ENCODE assay signal across 18 cellular contexts in the genomic region with DNA sequence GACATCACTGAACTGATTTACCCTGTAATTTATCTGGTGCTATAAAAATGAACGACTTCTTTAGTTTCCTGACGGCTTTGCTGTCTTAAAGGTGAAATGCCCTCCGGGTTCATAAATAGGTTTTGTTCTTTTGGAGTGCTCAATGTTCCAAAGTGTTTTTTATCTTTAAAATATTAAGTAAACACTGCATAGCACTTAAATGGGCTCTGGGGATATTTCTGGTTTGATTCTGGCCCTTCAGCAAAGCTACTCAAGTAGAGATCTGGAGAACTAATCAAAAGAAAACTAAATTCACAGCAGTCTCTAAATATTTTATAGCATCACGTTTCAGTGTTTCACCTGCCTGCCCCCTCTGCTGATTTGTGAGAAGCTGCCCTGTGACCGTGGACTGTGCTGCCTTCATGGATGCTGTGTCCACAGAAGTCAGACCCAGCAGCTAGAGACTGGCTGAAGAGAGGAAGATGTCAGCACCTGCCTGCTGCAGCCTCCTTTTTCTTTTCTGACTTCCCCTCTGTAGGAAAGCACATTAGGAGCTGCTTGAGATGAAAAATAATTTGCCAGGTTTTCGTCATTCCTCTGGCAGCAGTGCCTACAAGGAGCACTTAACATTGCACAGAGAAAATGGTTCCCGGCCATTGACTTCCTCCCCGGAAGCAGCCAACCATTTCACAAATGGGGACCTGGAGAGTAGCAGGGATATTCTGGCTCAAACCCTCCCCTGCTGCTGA.
A peak's percentile ranks its signal among the peaks of the same experiment; 100 is the strongest.
DNase-seq lines count a peak whose midpoint lies in the region; ATAC-seq and TF ChIP-seq lines count a peak whose summit lies in the region.
"Had no signal": no experiment of that assay in that cellular context is flagged by ENCODE, and none has a peak within 500 bp of the region (broad histone marks: within the 10 kb centered on the region; RNA-seq: fewer than 3 reads in every experiment).

No MANE protein-coding gene starts in this region.

- TF ChIP-seq EP300 in suprapubic skin (IDR thresholded peaks at IDR 0.05), result no peak

- no peak for TF ChIP-seq CTCF in upper lobe of right lung (IDR thresholded peaks at IDR 0.05)
- TF ChIP-seq CTCF in suprapubic skin (IDR thresholded peaks at IDR 0.05), result no peak

- peak overlapping the region; percentile 66 for H3K27ac ChIP-seq in upper lobe of right lung
- H3K27ac ChIP-seq in suprapubic skin, result no peak overlapping the region
- H3K27ac ChIP-seq: brain microvascular endothelial cell, heart left ventricle, right lobe of liver, SK-N-MC, tibial artery had no signal

- H3K36me3 ChIP-seq in upper lobe of right lung (no peaks in the 10 kb centered on the region), suprapubic skin (no peaks in the 10 kb centered on the region)
- H3K36me3 ChIP-seq: brain microvascular endothelial cell, heart left ventricle, right lobe of liver, tibial artery had no signal

- H3K4me3 ChIP-seq in upper lobe of right lung (no peak overlapping the region), suprapubic skin (no peak overlapping the region)
- H3K4me3 ChIP-seq: heart left ventricle, right lobe of liver, SK-N-MC, tibial artery had no signal

- H3K9me3 ChIP-seq in upper lobe of right lung (no peaks in the 10 kb centered on the region), suprapubic skin (no peaks in the 10 kb centered on the region)
- H3K9me3 ChIP-seq: heart left ventricle, right lobe of liver, tibial artery had no signal

- 41% methylated on average over 8 of the region's 8 CpGs for WGBS in suprapubic skin

- H3K4me1 ChIP-seq in upper lobe of right lung (no peaks in the 10 kb centered on the region), suprapubic skin (no peaks in the 10 kb centered on the region)
- H3K4me1 ChIP-seq: heart left ventricle, right lobe of liver, tibial artery had no signal

- peak; percentile 82 for ATAC-seq in upper lobe of right lung
- ATAC-seq: activated CD4-positive, CD25-positive, alpha-beta regulatory T cell treated with anti-CD3 and anti-CD28 coated beads, Interleukin-2, amount 50 U/mL, for 24 hours; activated T-helper 17 cell treated with anti-CD3 and anti-CD28 coated beads, Interleukin-2, amount 50 U/mL, for 72 hours; heart left ventricle; right lobe of liver; stimulated activated naive B cell treated with anti-CD40 and anti-IgM and Interleukin-4, amounts not matched to agents 10 μg/mL and 1 μg/mL and 100 μg/mL, for 72 hours had no signal

- no peak for TF ChIP-seq POLR2A in suprapubic skin (IDR thresholded peaks at IDR 0.05)

- intact Hi-C loops in upper lobe of right lung (cut with DNase I), result no loop called here

- H3K27me3 ChIP-seq in upper lobe of right lung (no peaks in the 10 kb centered on the region), suprapubic skin (no peaks in the 10 kb centered on the region)
- H3K27me3 ChIP-seq: brain microvascular endothelial cell, heart left ventricle, right lobe of liver, tibial artery had no signal

- DNase-seq in NCI-H128 (lab: John Stamatoyannopoulos, UW; ENCODE audit: unreplicated experiment) (peak; percentile 72), NCI-H345 treated with DMSO at 0.1 percent for 48 hours (lab: John Stamatoyannopoulos, UW; ENCODE audit: unreplicated experiment) (peak; percentile 93), left kidney (ENCODE audit: low read depth, low spot score) (peak; percentile 81), upper lobe of right lung (no peak), suprapubic skin (ENCODE audit: low spot score in 2 of 2) (no peak), A172 (ENCODE audit: low spot score) (no peak)
- DNase-seq in activated naive CD4-positive, alpha-beta T cell treated with anti-CD3 and anti-CD28 coated beads, Interleukin-2, amount 50 U/mL, for 16 hours, result no peak
- DNase-seq: AML-193; brain microvascular endothelial cell; EL; heart left ventricle; right lobe of liver; stimulated activated naive B cell treated with anti-CD40 and anti-IgM and Interleukin-4, amounts not matched to agents 10 μg/mL and 1 μg/mL and 100 μg/mL, for 72 hours; T-helper 9 cell; tibial artery had no signal

Comparison
In these comparisons a context has a peak if more than half of its experiments do, and no peak if none do; other contexts are left out.
1. DNase-seq: peak in NCI-H128 (single experiment), NCI-H345 treated with DMSO at 0.1 percent for 48 hours (single experiment) and left kidney (single experiment); none in upper lobe of right lung (single experiment), suprapubic skin (0 of 2), activated naive CD4-positive, alpha-beta T cell treated with anti-CD3 and anti-CD28 coated beads, Interleukin-2, amount 50 U/mL, for 16 hours (single experiment) and A172 (single experiment).